In the genomic region with DNA sequence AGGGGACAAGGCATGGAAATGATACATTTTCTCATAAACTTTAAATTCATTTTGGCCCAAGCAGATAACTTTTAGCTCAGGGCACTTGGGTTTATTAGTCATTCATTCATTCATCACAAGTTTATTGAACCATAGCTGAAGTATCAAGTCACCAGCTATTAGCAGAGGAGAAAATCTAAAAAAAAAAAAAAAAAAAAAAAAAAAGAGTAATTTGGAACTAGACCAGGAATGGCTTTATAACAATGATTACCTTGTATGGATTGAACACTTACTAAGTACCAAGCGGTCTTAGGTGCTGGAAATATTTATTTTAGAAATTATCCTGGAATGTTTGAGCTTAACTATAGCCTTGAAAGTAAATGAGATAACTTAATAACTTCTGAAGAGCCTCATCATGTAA, we compare ENCODE assay signal across 24 cellular contexts.
"Had no signal": no experiment of that assay in that cellular context is flagged by ENCODE, and none has a peak within 500 bp of the region (broad histone marks: within the 10 kb centered on the region; RNA-seq: fewer than 3 reads in every experiment).

No MANE protein-coding gene starts in this region.

- H3K27me3 Mint-ChIP-seq: activated CD4-positive, alpha-beta T cell treated with anti-CD3 and anti-CD28 coated beads, Interleukin-2, amount 10 ng/mL, durations not matched to agents 7 days and 5 days; activated naive CD8-positive, alpha-beta T cell treated with anti-CD3 and anti-CD28 coated beads, Interleukin-2, amount 50 U/mL, for 24 hours; activated T-cell treated with anti-CD3 and anti-CD28 coated beads, Interleukin-2, amount 50 U/mL, for 24 hours; effector memory CD8-positive, alpha-beta T cell; naive B cell had no signal

- H3K4me1 Mint-ChIP-seq: activated CD4-positive, alpha-beta memory T cell treated with anti-CD3 and anti-CD28 coated beads, Interleukin-2, amount 10 ng/mL, durations not matched to agents 7 days and 5 days; activated CD4-positive, alpha-beta T cell treated with anti-CD3 and anti-CD28 coated beads, Interleukin-2, amount 10 ng/mL, durations not matched to agents 7 days and 5 days; activated naive CD8-positive, alpha-beta T cell treated with anti-CD3 and anti-CD28 coated beads, Interleukin-2, amount 50 U/mL, for 24 hours; naive B cell; T-helper 17 cell had no signal

- DNase-seq: activated CD4-positive, alpha-beta memory T cell treated with anti-CD3 and anti-CD28 coated beads, Interleukin-2, amount 10 ng/mL, durations not matched to agents 7 days and 5 days; activated CD4-positive, alpha-beta T cell treated with anti-CD3 and anti-CD28 coated beads for 1 hour; activated CD4-positive, alpha-beta T cell treated with anti-CD3 and anti-CD28 coated beads, Interleukin-2, amount 10 ng/mL, durations not matched to agents 7 days and 5 days; activated CD8-positive, alpha-beta memory T cell treated with anti-CD3 and anti-CD28 coated beads, Interleukin-2, amount 50 U/mL, for 48 hours; activated gamma-delta T cell treated with Interleukin-2 at 50 U/mL for 16 hours; activated naive CD4-positive, alpha-beta T cell treated with anti-CD3 and anti-CD28 coated beads, Interleukin-2, amount 50 U/mL, for 16 hours; activated naive CD8-positive, alpha-beta T cell treated with anti-CD3 and anti-CD28 coated beads, Interleukin-2, amount 50 U/mL, for 24 hours; activated T-cell treated with anti-CD3 and anti-CD28 coated beads, Interleukin-2, amount 50 U/mL, for 24 hours; cerebellar nuclear complex; cortex of kidney; effector memory CD8-positive, alpha-beta T cell; erythroblast; foreskin fibroblast; head of caudate nucleus; left ventricle myocardium inferior; mesendoderm; mucosa of descending colon; naive B cell; ovary; stimulated activated CD4-positive, alpha-beta T cell treated with anti-CD3 and anti-CD28 coated beads, Interleukin-15, amount 100 ng/mL, for 24 hours; stimulated activated CD4-positive, alpha-beta T cell treated with anti-CD3 and anti-CD28 coated beads, Interleukin-2, amount 100 ng/mL, for 24 hours; stimulated activated naive CD4-positive, alpha-beta T cell treated with Interleukin-2 at 50 U/mL for 16 hours; T-helper 17 cell had no signal

- H3K36me3 Mint-ChIP-seq: WTC11 had no signal

- H3K9me3 Mint-ChIP-seq: activated CD4-positive, alpha-beta memory T cell treated with anti-CD3 and anti-CD28 coated beads, Interleukin-2, amount 10 ng/mL, durations not matched to agents 7 days and 5 days; activated CD4-positive, alpha-beta T cell treated with anti-CD3 and anti-CD28 coated beads, Interleukin-2, amount 10 ng/mL, durations not matched to agents 7 days and 5 days; activated naive CD8-positive, alpha-beta T cell treated with anti-CD3 and anti-CD28 coated beads, Interleukin-2, amount 50 U/mL, for 24 hours; activated T-cell treated with anti-CD3 and anti-CD28 coated beads, Interleukin-2, amount 50 U/mL, for 24 hours; WTC11 had no signal

- H3K27ac Mint-ChIP-seq: activated CD4-positive, alpha-beta memory T cell treated with anti-CD3 and anti-CD28 coated beads, Interleukin-2, amount 10 ng/mL, durations not matched to agents 7 days and 5 days; activated CD4-positive, alpha-beta T cell treated with anti-CD3 and anti-CD28 coated beads, Interleukin-2, amount 10 ng/mL, durations not matched to agents 7 days and 5 days; activated naive CD8-positive, alpha-beta T cell treated with anti-CD3 and anti-CD28 coated beads, Interleukin-2, amount 50 U/mL, for 24 hours; activated T-cell treated with anti-CD3 and anti-CD28 coated beads, Interleukin-2, amount 50 U/mL, for 24 hours; effector memory CD8-positive, alpha-beta T cell; naive B cell; T-helper 17 cell; WTC11 had no signal

- H3K4me3 Mint-ChIP-seq: activated CD4-positive, alpha-beta memory T cell treated with anti-CD3 and anti-CD28 coated beads, Interleukin-2, amount 10 ng/mL, durations not matched to agents 7 days and 5 days; activated CD4-positive, alpha-beta T cell treated with anti-CD3 and anti-CD28 coated beads, Interleukin-2, amount 10 ng/mL, durations not matched to agents 7 days and 5 days; activated naive CD8-positive, alpha-beta T cell treated with anti-CD3 and anti-CD28 coated beads, Interleukin-2, amount 50 U/mL, for 24 hours; activated T-cell treated with anti-CD3 and anti-CD28 coated beads, Interleukin-2, amount 50 U/mL, for 24 hours; effector memory CD8-positive, alpha-beta T cell; naive B cell; T-helper 17 cell; WTC11 had no signal
